10 cellular contexts compared by ENCODE assay signal in genomic region chr4:184420881-184421416, GRCh38. TPM values are rescaled to one million over a fixed set of nuclear protein-coding genes. Genes with fewer than 3 reads are reported as not detected.
DNase-seq lines count a peak whose midpoint lies in the region; ATAC-seq lines count a peak whose summit lies in the region.
"Had no signal": no experiment of that assay in that cellular context is flagged by ENCODE, and none has a peak within 500 bp of the region (broad histone marks: within the 10 kb centered on the region; RNA-seq: fewer than 3 reads in every experiment).

No MANE protein-coding gene starts in this region.

- no peak overlapping the region for H3K9ac ChIP-seq in mesendoderm (ENCODE audit: low read length)

- H2BK5ac ChIP-seq in mesendoderm (ENCODE audit: low read length) = no peak overlapping the region

- peaks cover 0 to 4% (median 4%) of the 10 kb centered on the region in 3 donors for H3K9me3 Mint-ChIP-seq in IgD-negative memory B cell

- H3K23ac ChIP-seq in mesendoderm (ENCODE audit: low read length) = no peak overlapping the region

- intact Hi-C loops in aorta (cut with DNase I) = no loop called here

- peak overlapping the region; percentile 60 to 91 (median 76) for H3K4me3 Mint-ChIP-seq in IgD-negative memory B cell

- no CpG with 5 or more reads among the region's 5 CpGs for WGBS in mesendoderm (ENCODE audit: extremely low coverage, insufficient coverage, low lambda C conversion rate)
- WGBS in aorta, 2 donors = 88 to 91% methylated on average over 5 of the region's 5 CpGs

- no peaks in the 10 kb centered on the region for H3K79me2 ChIP-seq in mesendoderm (ENCODE audit: control insufficient read depth, insufficient read depth, low read length)

- ATAC-seq in GM18858 (IDR thresholded peaks at IDR 0.05; ENCODE audit: unreplicated experiment) = peak; percentile 50
- peak; percentile 70 for ATAC-seq in GM21717 (IDR thresholded peaks at IDR 0.05; ENCODE audit: unreplicated experiment)
- ATAC-seq in aorta (ENCODE audit: low FRiP score) = no peak

- DNase-seq in mesendoderm (peak; percentile 40), ureter (ENCODE audit: low spot score) (no peak), NCI-H226 (no peak), aorta (no peak), G401 (ENCODE audit: low spot score) (no peak)
- DNase-seq: mammary epithelial cell had no signal

- H3K4me2 ChIP-seq in mesendoderm (ENCODE audit: low read length) = no peak overlapping the region

- H3K36me3 ChIP-seq in mesendoderm (ENCODE audit: control insufficient read depth, insufficient read depth, low read length) (no peaks in the 10 kb centered on the region), aorta (ENCODE audit: control insufficient read depth in 1 of 2, insufficient read depth in 2 of 2, low read length in 1 of 2) (peaks cover 5 to 10% of the 10 kb centered on the region in 2 donors)

- H3K27me3 ChIP-seq in mesendoderm (ENCODE audit: insufficient read depth, low read length, poor library complexity) (no peaks in the 10 kb centered on the region), aorta (ENCODE audit: control insufficient read depth in 1 of 2, insufficient read depth in 2 of 2, low read length in 1 of 2) (no peaks in the 10 kb centered on the region)
- H3K27me3 ChIP-seq: SJSA1 had no signal

- H2BK120ac ChIP-seq in mesendoderm (ENCODE audit: low read depth, low read length) = no peak overlapping the region

- H2BK15ac ChIP-seq in mesendoderm (replicated peaks; ENCODE audit: low read depth) = no peak overlapping the region

- no peak overlapping the region for H3K4ac ChIP-seq in mesendoderm (ENCODE audit: low read depth, low read length)

- H3K36me3 Mint-ChIP-seq in IgD-negative memory B cell = peaks cover 10% of the 10 kb centered on the region

- no peak overlapping the region for H4K8ac ChIP-seq in mesendoderm (ENCODE audit: low read depth, low read length)

- no peaks in the 10 kb centered on the region for H3K27me3 Mint-ChIP-seq in IgD-negative memory B cell

- H3K27ac ChIP-seq in mesendoderm (ENCODE audit: low read depth, low read length) (no peak overlapping the region), aorta (ENCODE audit: low read depth in 1 of 2, low read length in 2 of 2) (no peak overlapping the region)
- H3K27ac ChIP-seq: SJSA1 had no signal

- in situ Hi-C loops in G401 (cut with HindIII; ENCODE audit: low sequenced_read_pairs) = no loop called here

- no peaks in the 10 kb centered on the region for H3K9me3 ChIP-seq in aorta (ENCODE audit: control insufficient read depth, low read length)
- H3K9me3 ChIP-seq: SJSA1 had no signal

- no peak overlapping the region for H4K5ac ChIP-seq in mesendoderm (ENCODE audit: low read length)

- H3K4me1 ChIP-seq in mesendoderm (ENCODE audit: control insufficient read depth, low read depth, low read length) (no peaks in the 10 kb centered on the region), aorta (ENCODE audit: control insufficient read depth in 1 of 2, insufficient read depth in 2 of 2, low read length in 2 of 2) (no peaks in the 10 kb centered on the region)

- peaks cover 47 to 54% (median 54%) of the 10 kb centered on the region in 3 donors for H3K4me1 Mint-ChIP-seq in IgD-negative memory B cell

- H3K4me3 ChIP-seq in mesendoderm (ENCODE audit: low read length) = no peak overlapping the region
- no peak overlapping the region for H3K4me3 ChIP-seq in aorta (ENCODE audit: low read length in 2 of 2)
- H3K4me3 ChIP-seq: SJSA1 had no signal

- H3K27ac Mint-ChIP-seq in IgD-negative memory B cell = peak overlapping the region; percentile 82 to 87 (median 87)

- H3K79me1 ChIP-seq in mesendoderm (ENCODE audit: low read length) = peaks cover 2% of the 10 kb centered on the region

- no peak overlapping the region for H2AK5ac ChIP-seq in mesendoderm (ENCODE audit: low read length)

- no peak overlapping the region for H3K56ac ChIP-seq in mesendoderm (ENCODE audit: low read length)

- no peak overlapping the region for H3K18ac ChIP-seq in mesendoderm (ENCODE audit: low read length)

RNA-seq across cellular contexts. Expression of gene IRF2, which starts 53.4 kb away (rescaled TPM):
- polyA plus RNA-seq in IgD-negative memory B cell = 105 TPM
- 4.1 TPM for polyA plus RNA-seq in mesendoderm (2013, experiment 1 of 2)
- polyA plus RNA-seq in mesendoderm (2013, experiment 2 of 2) = 4.4 TPM
- 74.9 TPM for total RNA-seq in ureter
- 10 to 100 TPM; 37.1 to 49.4 TPM for total RNA-seq in aorta
- polyA plus RNA-seq in aorta = 10 to 100 TPM; 14.1 to 17.7 TPM
- 6.5 and 8.4 TPM in 2 replicates for total RNA-seq in G401 (2014; rRNA removed; shearing (Covaris generic))
